9 cellular contexts compared by ENCODE assay signal in genomic region chr20:47438464-47439381, GRCh38.
DNase-seq lines count a peak whose midpoint lies in the region; ATAC-seq and TF ChIP-seq lines count a peak whose summit lies in the region.
"Had no signal": no experiment of that assay in that cellular context is flagged by ENCODE, and none has a peak within 500 bp of the region (broad histone marks: within the 10 kb centered on the region; RNA-seq: fewer than 3 reads in every experiment).

No MANE protein-coding gene starts in this region.

- intact Hi-C loops in IMR-90 (cut with micrococcal nuclease) = no loop called here

- H4K5ac ChIP-seq in IMR-90 (ENCODE audit: low read depth, low read length) = no peak overlapping the region

- H3K18ac ChIP-seq in IMR-90 (ENCODE audit: low read depth, low read length) = no peak overlapping the region

- H3K4ac ChIP-seq in IMR-90 (ENCODE audit: low read depth, low read length) = no peak overlapping the region

- H3K4me1 Mint-ChIP-seq in activated CD8-positive, alpha-beta memory T cell treated with anti-CD3 and anti-CD28 coated beads, Interleukin-2, amount 10 ng/mL, durations not matched to agents 7 days and 5 days = peaks cover 16% of the 10 kb centered on the region
- peaks cover 6% of the 10 kb centered on the region in 2 donors for H3K4me1 Mint-ChIP-seq in effector memory CD8-positive, alpha-beta T cell (ENCODE audit: low read depth in 2 of 2)
- H3K4me1 Mint-ChIP-seq in stimulated activated naive CD8-positive, alpha-beta T cell treated with anti-CD3 and anti-CD28 coated beads, Interleukin-15, Interleukin-2, amounts not matched to agents 100 ng/mL and 50 ng/mL, for 24 hours (ENCODE audit: low read depth) = peaks cover 11% of the 10 kb centered on the region

- peak overlapping the region; percentile 72 for H2AK9ac ChIP-seq in IMR-90 (replicated peaks; ENCODE audit: low read depth, low read length, poor library complexity)

- peak overlapping the region; percentile 34 for H2AFZ ChIP-seq in IMR-90 (replicated peaks; ENCODE audit: low read length, poor library complexity)

- H3K56ac ChIP-seq in IMR-90 (ENCODE audit: extremely low read depth, insufficient read depth, low read length) = no peak overlapping the region

- H3K27ac ChIP-seq in IMR-90 (ENCODE audit: insufficient read depth, low read length) = no peak overlapping the region

- H3K9ac ChIP-seq in IMR-90 (ENCODE audit: low read depth, low read length) = no peak overlapping the region

- H3K4me3 Mint-ChIP-seq in activated CD8-positive, alpha-beta memory T cell treated with anti-CD3 and anti-CD28 coated beads, Interleukin-2, amount 10 ng/mL, durations not matched to agents 7 days and 5 days = no peak overlapping the region
- H3K4me3 Mint-ChIP-seq in effector memory CD8-positive, alpha-beta T cell = no peak overlapping the region
- H3K4me3 Mint-ChIP-seq in stimulated activated naive CD8-positive, alpha-beta T cell treated with anti-CD3 and anti-CD28 coated beads, Interleukin-15, Interleukin-2, amounts not matched to agents 100 ng/mL and 50 ng/mL, for 24 hours = peak overlapping the region; percentile 5
- H3K4me3 Mint-ChIP-seq: activated naive CD8-positive, alpha-beta T cell had no signal

- no peak for TF ChIP-seq CTCF in IMR-90 (conservative IDR thresholded peaks at IDR 0.05; ENCODE audit: low read depth, low read length)

- no peak overlapping the region for H4K8ac ChIP-seq in IMR-90 (ENCODE audit: low read depth in 2 of 2, low read length in 2 of 2)

- TF ChIP-seq RAD21 in IMR-90 (IDR thresholded peaks at IDR 0.05; ENCODE audit: low read length) = no peak

- no peaks in the 10 kb centered on the region for H4K20me1 ChIP-seq in IMR-90 (ENCODE audit: insufficient read depth, low read length)

- POLR2A ChIA-PET in IMR-90 (lab: Charles Lee; ENCODE audit: unreplicated experiment) = interaction anchor here (0.6 kb wide), 2 partner anchors 13 to 134 kb away, joined by 11 to 13 read pairs; no protein-coding TSS in a partner anchor

- H3K27me3 Mint-ChIP-seq in activated CD8-positive, alpha-beta memory T cell treated with anti-CD3 and anti-CD28 coated beads, Interleukin-2, amount 10 ng/mL, durations not matched to agents 7 days and 5 days = no peaks in the 10 kb centered on the region
- no peaks in the 10 kb centered on the region for H3K27me3 Mint-ChIP-seq in effector memory CD8-positive, alpha-beta T cell
- no peaks in the 10 kb centered on the region for H3K27me3 Mint-ChIP-seq in stimulated activated naive CD8-positive, alpha-beta T cell treated with anti-CD3 and anti-CD28 coated beads, Interleukin-15, Interleukin-2, amounts not matched to agents 100 ng/mL and 50 ng/mL, for 24 hours
- H3K27me3 Mint-ChIP-seq: activated naive CD8-positive, alpha-beta T cell had no signal

- H4K91ac ChIP-seq in IMR-90 (ENCODE audit: insufficient read depth, low read depth, low read length) = no peak overlapping the region

- H3K4me1 ChIP-seq in IMR-90 (ENCODE audit: control insufficient read depth, insufficient read depth, low read length) = peaks cover 2% of the 10 kb centered on the region; the same call in 1 of the 2 replicates

- no peaks in the 10 kb centered on the region for H3K36me3 Mint-ChIP-seq in activated CD8-positive, alpha-beta memory T cell treated with anti-CD3 and anti-CD28 coated beads, Interleukin-2, amount 10 ng/mL, durations not matched to agents 7 days and 5 days
- no peaks in the 10 kb centered on the region for H3K36me3 Mint-ChIP-seq in effector memory CD8-positive, alpha-beta T cell (ENCODE audit: insufficient read depth)
- no peaks in the 10 kb centered on the region for H3K36me3 Mint-ChIP-seq in stimulated activated naive CD8-positive, alpha-beta T cell treated with anti-CD3 and anti-CD28 coated beads, Interleukin-15, Interleukin-2, amounts not matched to agents 100 ng/mL and 50 ng/mL, for 24 hours (ENCODE audit: low read depth)

- peak; percentile 57 for DNase-seq in activated CD8-positive, alpha-beta memory T cell treated with anti-CD3 and anti-CD28 coated beads, Interleukin-2, amount 10 ng/mL, durations not matched to agents 7 days and 5 days
- DNase-seq in activated CD8-positive, alpha-beta memory T cell treated with anti-CD3 and anti-CD28 coated beads, Interleukin-2, amount 50 U/mL, for 4 hours = no peak
- DNase-seq in IMR-90 (no peak), dermis blood vessel endothelial cell (no peak), NCI-H187 treated with DMSO at 0.1 percent for 48 hours (lab: John Stamatoyannopoulos, UW) (no peak)
- DNase-seq in effector memory CD8-positive, alpha-beta T cell = no peak
- no peak for DNase-seq in stimulated activated CD8-positive, alpha-beta memory T cell treated with anti-CD3 and anti-CD28 coated beads, Interleukin-4, amount 100 ng/mL, for 48 hours

- peaks cover 3% of the 10 kb centered on the region; the same call in 1 of the 2 replicates for H3K9me1 ChIP-seq in IMR-90 (ENCODE audit: insufficient read depth, low read length)

- no peaks in the 10 kb centered on the region for H3K9me3 ChIP-seq in IMR-90 (ENCODE audit: control insufficient read depth, insufficient read depth, low read length)

- CTCF ChIA-PET in activated CD8-positive, alpha-beta memory T cell treated with anti-CD3 and anti-CD28 coated beads, Interleukin-2, amount 10 ng/mL, durations not matched to agents 7 days and 5 days (lab: Charles Lee) = interaction anchor here (1.4 to 2.0 kb wide), 4 partner anchors 14 to 166 kb away, joined by 3 to 8 read pairs (median 5); no protein-coding TSS in a partner anchor
- CTCF ChIA-PET in IMR-90 (lab: Yijun Ruan, JAX) = no interaction called here

- H2BK5ac ChIP-seq in IMR-90 (ENCODE audit: low read depth, low read length, poor library complexity, severe bottlenecking) = no peak overlapping the region

- H3K4me3 ChIP-seq in IMR-90 (ENCODE audit: insufficient read depth, low read depth, low read length) = no peak overlapping the region

- H3K27ac Mint-ChIP-seq in activated CD8-positive, alpha-beta memory T cell treated with anti-CD3 and anti-CD28 coated beads, Interleukin-2, amount 10 ng/mL, durations not matched to agents 7 days and 5 days = peak overlapping the region; percentile 8
- no peak overlapping the region for H3K27ac Mint-ChIP-seq in effector memory CD8-positive, alpha-beta T cell
- peak overlapping the region; percentile 70 for H3K27ac Mint-ChIP-seq in stimulated activated naive CD8-positive, alpha-beta T cell treated with anti-CD3 and anti-CD28 coated beads, Interleukin-15, Interleukin-2, amounts not matched to agents 100 ng/mL and 50 ng/mL, for 24 hours
- H3K27ac Mint-ChIP-seq: activated naive CD8-positive, alpha-beta T cell had no signal

- no peak for TF ChIP-seq POLR2A in IMR-90 (IDR thresholded peaks at IDR 0.05; ENCODE audit: low read depth, low read length)

- H3K23ac ChIP-seq in IMR-90 (ENCODE audit: low read depth, low read length) = no peak overlapping the region

- 90% methylated on average over 4 of the region's 18 CpGs; no CpG with 5 or more reads in 1 of the 2 experiments for WGBS in IMR-90 (ENCODE audit: extremely low coverage in 2 of 2, insufficient read length in 1 of 2), 2 experiments

- H3K79me1 ChIP-seq in IMR-90 (ENCODE audit: low read depth in 1 of 2, low read length in 2 of 2) = no peaks in the 10 kb centered on the region

- BruUV-seq in IMR-90 (replicated peaks; lab: Mats Ljungman, UMichigan) = no TSS peak

- H3K4me2 ChIP-seq in IMR-90 (ENCODE audit: low read depth, low read length) = no peak overlapping the region

- H2BK20ac ChIP-seq in IMR-90 (ENCODE audit: low read depth, low read length) = no peak overlapping the region

- H3K27me3 ChIP-seq in IMR-90 (ENCODE audit: control insufficient read depth, insufficient read depth, low read length) = no peaks in the 10 kb centered on the region

- no peaks in the 10 kb centered on the region for H3K9me3 Mint-ChIP-seq in activated CD8-positive, alpha-beta memory T cell treated with anti-CD3 and anti-CD28 coated beads, Interleukin-2, amount 10 ng/mL, durations not matched to agents 7 days and 5 days (ENCODE audit: low read depth)
- no peaks in the 10 kb centered on the region for H3K9me3 Mint-ChIP-seq in effector memory CD8-positive, alpha-beta T cell
- no peaks in the 10 kb centered on the region for H3K9me3 Mint-ChIP-seq in stimulated activated naive CD8-positive, alpha-beta T cell treated with anti-CD3 and anti-CD28 coated beads, Interleukin-15, Interleukin-2, amounts not matched to agents 100 ng/mL and 50 ng/mL, for 24 hours

- H2BK120ac ChIP-seq in IMR-90 (ENCODE audit: low read depth, low read length) = no peak overlapping the region

- no peak overlapping the region for H3K14ac ChIP-seq in IMR-90 (replicated peaks; ENCODE audit: low read depth, low read length)

- dilution Hi-C loops in IMR-90 (cut with HindIII; ENCODE audit: low sequenced_read_pairs, unreplicated experiment) = no loop called here

- peak overlapping the region; percentile 9; the same call in 1 of the 2 replicates for H2AK5ac ChIP-seq in IMR-90 (ENCODE audit: low read depth, low read length)

- peak; percentile 55 for ATAC-seq in activated CD8-positive, alpha-beta memory T cell treated with anti-CD3 and anti-CD28 coated beads, Interleukin-2, amount 10 ng/mL, durations not matched to agents 7 days and 5 days
- ATAC-seq in IMR-90 (ENCODE audit: low read depth) = no peak
- ATAC-seq in effector memory CD8-positive, alpha-beta T cell (replicated peaks) = peak; percentile 63

- H2BK15ac ChIP-seq in IMR-90 (ENCODE audit: low read depth, low read length) = no peak overlapping the region

- H3K36me3 ChIP-seq in IMR-90 (ENCODE audit: control insufficient read depth, insufficient read depth, low read length) = no peaks in the 10 kb centered on the region

- in situ Hi-C loops in IMR-90 (cut with MboI; ENCODE audit: low sequenced_read_pairs) = no loop called here

TF ChIP-seq in IMR-90, 13 proteins besides CTCF, POLR2A, EP300 and RAD21 (continues in another document):
- TF ChIP-seq MAZ (IDR thresholded peaks at IDR 0.05; ENCODE audit: borderline replicate concordance, low read depth, low read length) (no peak), BHLHE40 (IDR thresholded peaks at IDR 0.05; ENCODE audit: low read depth, low read length) (no peak), ELK1 (IDR thresholded peaks at IDR 0.05; ENCODE audit: borderline replicate concordance, low read depth, low read length) (no peak)

Comparison
In these comparisons a context has a peak if more than half of its experiments do, and no peak if none do; other contexts are left out.
1. H3K27ac Mint-ChIP-seq: peak in activated CD8-positive, alpha-beta memory T cell treated with anti-CD3 and anti-CD28 coated beads, Interleukin-2, amount 10 ng/mL, durations not matched to agents 7 days and 5 days (single experiment) and stimulated activated naive CD8-positive, alpha-beta T cell treated with anti-CD3 and anti-CD28 coated beads, Interleukin-15, Interleukin-2, amounts not matched to agents 100 ng/mL and 50 ng/mL, for 24 hours (single experiment); none in effector memory CD8-positive, alpha-beta T cell (0 of 2).